22 cellular contexts compared by ENCODE assay signal in the genomic region with DNA sequence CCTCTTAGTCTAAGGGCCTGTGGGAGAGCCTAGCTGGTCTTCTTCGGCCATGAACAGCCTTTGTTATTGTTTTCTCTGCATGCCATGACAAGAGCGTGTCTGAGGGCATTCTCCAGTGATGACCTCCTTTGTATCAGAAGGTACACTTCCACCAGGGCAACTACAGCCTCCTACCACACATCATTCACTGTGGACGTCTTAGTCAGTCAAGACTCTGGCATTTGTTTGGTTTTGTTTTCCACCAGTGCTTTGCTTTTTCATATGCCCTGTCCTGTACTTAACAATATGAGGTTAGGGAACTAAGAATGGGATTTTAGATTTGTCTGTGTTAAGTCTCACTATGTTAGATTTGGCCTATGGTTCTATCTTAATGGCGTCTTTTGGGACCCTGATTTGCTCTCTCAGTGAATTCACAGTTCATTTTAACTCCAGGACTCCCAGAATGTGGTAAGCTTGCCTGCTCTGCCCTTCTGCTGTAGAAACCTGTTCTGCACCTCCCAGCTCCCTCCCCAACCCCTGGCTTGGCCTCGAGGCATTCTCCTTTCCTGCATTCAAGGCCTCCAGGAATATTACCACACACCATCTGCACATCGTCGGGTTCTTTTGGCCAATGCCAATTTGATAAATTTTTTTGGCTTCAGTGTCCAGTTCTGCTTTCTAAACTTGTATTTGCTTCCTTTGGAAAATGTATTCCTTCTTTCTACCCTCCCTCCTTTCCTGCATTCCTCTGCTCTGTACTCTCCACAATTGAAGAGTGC. TPM values are rescaled to one million over a fixed set of nuclear protein-coding genes. Genes with fewer than 3 reads are reported as not detected.
DNase-seq lines count a peak whose midpoint lies in the region; ATAC-seq and TF ChIP-seq lines count a peak whose summit lies in the region.
"Had no signal": no experiment of that assay in that cellular context is flagged by ENCODE, and none has a peak within 500 bp of the region (broad histone marks: within the 10 kb centered on the region; RNA-seq: fewer than 3 reads in every experiment).

No MANE protein-coding gene starts in this region.

- H3K27ac Mint-ChIP-seq in activated CD4-positive, alpha-beta T cell treated with anti-CD3 and anti-CD28 coated beads for 36 hours: peak overlapping the region; percentile 91
- H3K27ac Mint-ChIP-seq: endodermal cell; T-helper 2 cell treated with Interferon-gamma antibody and Interleukin-4, amounts not matched to agents 5 μg/mL and 100 μg/mL, for 36 hours had no signal

- H3K4me1 ChIP-seq in RWPE2 (ENCODE audit: insufficient read depth, poor library complexity, severe bottlenecking) (peaks cover 42% of the 10 kb centered on the region), muscle layer of duodenum (ENCODE audit: control insufficient read depth in 1 of 2, insufficient read depth in 2 of 2, low read length in 2 of 2) (no peaks in the 10 kb centered on the region)
- H3K4me1 ChIP-seq: SJCRH30 had no signal

- CTCF ChIA-PET in activated CD4-positive, alpha-beta T cell treated with anti-CD3 and anti-CD28 coated beads for 36 hours (lab: Charles Lee): interaction anchor here (0.6 to 2.0 kb wide), 7 partner anchors 8 to 141 kb away, joined by 3 to 6 read pairs (median 4); no protein-coding TSS in a partner anchor

- H3K27me3 ChIP-seq in RWPE2 (ENCODE audit: insufficient read depth, poor library complexity, severe bottlenecking) (no peaks in the 10 kb centered on the region), muscle layer of duodenum (ENCODE audit: low read depth, low read length) (no peaks in the 10 kb centered on the region)
- H3K27me3 ChIP-seq: BLaER1 treated with 17β-estradiol and CSF1 and Interleukin-3, amounts not matched to agents 10 nM and 100 nM; SJCRH30 had no signal

- POLR2A ChIA-PET in activated CD4-positive, alpha-beta T cell treated with anti-CD3 and anti-CD28 coated beads for 36 hours (lab: Charles Lee): no interaction called here

- peaks cover 11% of the 10 kb centered on the region for H3K9me3 Mint-ChIP-seq in activated CD4-positive, alpha-beta T cell treated with anti-CD3 and anti-CD28 coated beads for 36 hours (ENCODE audit: low read depth)
- H3K9me3 Mint-ChIP-seq: endodermal cell; stimulated activated naive B cell treated with anti-CD40 and anti-IgM and Interleukin-4, amounts not matched to agents 10 μg/mL and 1 μg/mL and 100 μg/mL, for 72 hours; type B pancreatic cell had no signal

- peaks cover 3% of the 10 kb centered on the region for H3K36me3 Mint-ChIP-seq in activated CD4-positive, alpha-beta T cell treated with anti-CD3 and anti-CD28 coated beads for 36 hours (ENCODE audit: low read depth)
- H3K36me3 Mint-ChIP-seq: type B pancreatic cell had no signal

- H3K4me3 ChIP-seq in RWPE2 (ENCODE audit: severe bottlenecking): no peak overlapping the region
- H3K4me3 ChIP-seq in muscle layer of duodenum (ENCODE audit: low read depth in 1 of 2, low read length in 2 of 2): no peak overlapping the region
- H3K4me3 ChIP-seq: BLaER1 treated with 17β-estradiol and CSF1 and Interleukin-3, amounts not matched to agents 10 nM and 100 nM; lower lobe of right lung; SJCRH30 had no signal

- no peak for TF ChIP-seq CTCF in RWPE2 (IDR thresholded peaks at IDR 0.05; ENCODE audit: poor library complexity, severe bottlenecking)

- no peak for ATAC-seq in activated CD4-positive, alpha-beta T cell treated with anti-CD3 and anti-CD28 coated beads for 36 hours
- ATAC-seq in RWPE2 (ENCODE audit: low read depth): no peak
- peak; percentile 37 for ATAC-seq in esophagus mucosa
- no peak for ATAC-seq in GM21381 (IDR thresholded peaks at IDR 0.05; ENCODE audit: unreplicated experiment)
- ATAC-seq: lower lobe of right lung; stimulated activated naive B cell treated with anti-CD40 and anti-IgM and Interleukin-4, amounts not matched to agents 10 μg/mL and 1 μg/mL and 100 μg/mL, for 72 hours had no signal

- no peak for DNase-seq in activated CD4-positive, alpha-beta T cell treated with anti-CD3 and anti-CD28 coated beads for 36 hours
- no peak for DNase-seq in activated CD4-positive, alpha-beta T cell treated with anti-CD3 and anti-CD28 coated beads, Interleukin-2, amount 50 U/mL, for 4 hours
- no peak for DNase-seq in RWPE2 (ENCODE audit: low spot score)
- no peak for DNase-seq in cerebellar cortex (ENCODE audit: low spot score)
- DNase-seq in GM19238 (ENCODE audit: insufficient read length, low spot score): no peak
- DNase-seq: activated CD8-positive, alpha-beta memory T cell treated with anti-CD3 and anti-CD28 coated beads, Interleukin-2, amount 50 U/mL, for 48 hours; amniotic stem cell; endodermal cell; lower lobe of right lung; MM.1S; NCI-H1694 treated with DMSO at 0.1 percent for 48 hours; NCI-H510A treated with DMSO at 0.1 percent for 48 hours; SJCRH30; stimulated activated naive B cell treated with anti-CD40 and anti-IgM and Interleukin-4, amounts not matched to agents 10 μg/mL and 1 μg/mL and 100 μg/mL, for 72 hours had no signal

- intact Hi-C loops in activated CD4-positive, alpha-beta T cell treated with anti-CD3 and anti-CD28 coated beads for 36 hours (cut with DNase I, micrococcal nuclease): loop anchor here (1.0 to 10.0 kb wide), 11 partner anchors 16 to 338 kb away; no protein-coding TSS in a partner anchor

- H3K9me3 ChIP-seq in RWPE2 (ENCODE audit: severe bottlenecking) (no peaks in the 10 kb centered on the region), muscle layer of duodenum (ENCODE audit: control insufficient read depth in 1 of 2, low read length in 2 of 2) (no peaks in the 10 kb centered on the region)
- H3K9me3 ChIP-seq: lower lobe of right lung, SJCRH30 had no signal

- H3K4me3 Mint-ChIP-seq in activated CD4-positive, alpha-beta T cell treated with anti-CD3 and anti-CD28 coated beads for 36 hours: no peak overlapping the region
- H3K4me3 Mint-ChIP-seq: endodermal cell; nephron; stimulated activated naive B cell treated with anti-CD40 and anti-IgM and Interleukin-4, amounts not matched to agents 10 μg/mL and 1 μg/mL and 100 μg/mL, for 72 hours; T-helper 2 cell treated with Interferon-gamma antibody and Interleukin-4, amounts not matched to agents 5 μg/mL and 100 μg/mL, for 36 hours had no signal

- H3K27me3 Mint-ChIP-seq in activated CD4-positive, alpha-beta T cell treated with anti-CD3 and anti-CD28 coated beads for 36 hours: peaks cover 4% of the 10 kb centered on the region
- H3K27me3 Mint-ChIP-seq: type B pancreatic cell had no signal

- H3K36me3 ChIP-seq in RWPE2 (ENCODE audit: low read depth) (no peaks in the 10 kb centered on the region), muscle layer of duodenum (ENCODE audit: control insufficient read depth in 1 of 2, insufficient read depth in 2 of 2, low read length in 2 of 2) (no peaks in the 10 kb centered on the region)
- H3K36me3 ChIP-seq: BLaER1 treated with 17β-estradiol and CSF1 and Interleukin-3, amounts not matched to agents 10 nM and 100 nM; lower lobe of right lung; SJCRH30 had no signal

- H3K4me1 Mint-ChIP-seq in activated CD4-positive, alpha-beta T cell treated with anti-CD3 and anti-CD28 coated beads for 36 hours: peaks cover 52% of the 10 kb centered on the region

- H3K27ac ChIP-seq in RWPE2 (ENCODE audit: poor library complexity, severe bottlenecking): peak overlapping the region; percentile 57
- H3K27ac ChIP-seq in muscle layer of duodenum (ENCODE audit: low read length): peak overlapping the region; percentile 1
- H3K27ac ChIP-seq: 22Rv1; BLaER1 treated with 17β-estradiol and CSF1 and Interleukin-3, amounts not matched to agents 10 nM and 100 nM; lower lobe of right lung; SJCRH30 had no signal

RNA-seq across cellular contexts. Expression of a gene that starts 42.8 kb away (rescaled TPM):
- 10 to 100 TPM; 20.8 to 21.8 TPM for total RNA-seq in activated CD4-positive, alpha-beta T cell treated with anti-CD3 and anti-CD28 coated beads for 36 hours
- total RNA-seq in esophagus mucosa: 19.1 TPM
